In the genomic region with DNA sequence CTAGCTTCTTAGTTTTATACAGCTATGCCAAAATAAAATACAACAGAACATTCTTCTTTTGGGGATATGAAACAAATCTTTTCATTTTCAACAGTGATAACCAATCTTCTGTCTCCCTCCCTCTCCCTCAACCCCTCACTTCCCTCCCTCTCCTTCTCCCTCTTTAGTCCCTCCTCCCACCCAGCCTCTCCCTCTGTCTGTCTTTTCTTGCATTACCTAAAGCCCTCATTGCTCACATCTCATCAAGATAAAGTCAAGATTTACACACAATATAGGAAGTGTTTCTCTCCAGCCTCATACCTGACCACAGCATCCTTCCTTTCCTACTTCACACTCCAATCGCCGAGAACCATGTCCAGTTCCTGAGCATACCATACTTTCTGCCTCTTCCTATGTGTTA, we compare ENCODE assay signal across 14 cellular contexts.
A peak's percentile ranks its signal among the peaks of the same experiment; 100 is the strongest.
DNase-seq lines count a peak whose midpoint lies in the region; ATAC-seq and TF ChIP-seq lines count a peak whose summit lies in the region.
"Had no signal": no experiment of that assay in that cellular context is flagged by ENCODE, and none has a peak within 500 bp of the region (broad histone marks: within the 10 kb centered on the region; RNA-seq: fewer than 3 reads in every experiment).

No MANE protein-coding gene starts in this region.

- TF ChIP-seq CTCF in left ventricle myocardium inferior (IDR thresholded peaks at IDR 0.05; ENCODE audit: borderline replicate concordance) (no peak), fibroblast of lung (conservative IDR thresholded peaks at IDR 0.05 in 1 of 2, IDR thresholded peaks at IDR 0.05 in 1 of 2; ENCODE audit: low read depth in 1 of 2, low read length in 2 of 2) (no peak), osteoblast (IDR thresholded peaks at IDR 0.05; ENCODE audit: extremely low read depth, low read depth, low read length) (no peak), upper lobe of right lung (IDR thresholded peaks at IDR 0.05) (no peak)

- DNase-seq in left ventricle myocardium inferior (no peak), right cardiac atrium (no peak), fibroblast of lung (ENCODE audit: low read depth in 2 of 2) (peak in 1 of 2 donors; percentile 30), osteoblast (ENCODE audit: insufficient read length, low spot score, missing footprints) (no peak), upper lobe of right lung (no peak), NCI-H146 (lab: John Stamatoyannopoulos, UW) (no peak), NOMO-1 treated with DMSO at 0.1 percent for 48 hours (lab: John Stamatoyannopoulos, UW; ENCODE audit: unreplicated experiment) (no peak), HPDE6-E6E7 (ENCODE audit: extremely low spot score) (no peak)
- DNase-seq: activated T-cell treated with anti-CD3 and anti-CD28 coated beads for 4 hours; CD4-positive, alpha-beta T cell; DMS79; Karpas-422; NCI-H1105 treated with DMSO at 0.1 percent for 48 hours; pancreas had no signal

- no peak overlapping the region for H3K4me3 ChIP-seq in left ventricle myocardium inferior
- H3K4me3 ChIP-seq in right cardiac atrium (ENCODE audit: low read length): no peak overlapping the region
- no peak overlapping the region for H3K4me3 ChIP-seq in fibroblast of lung (replicated peaks in 1 of 4; ENCODE audit: control extremely low read depth in 1 of 4, insufficient read depth in 1 of 4, low read depth in 3 of 4, low read length in 4 of 4)
- no peak overlapping the region for H3K4me3 ChIP-seq in osteoblast (ENCODE audit: insufficient read depth, low read length)
- no peak overlapping the region for H3K4me3 ChIP-seq in upper lobe of right lung
- H3K4me3 ChIP-seq: pancreas had no signal

- H3K36me3 ChIP-seq in left ventricle myocardium inferior: no peaks in the 10 kb centered on the region
- H3K36me3 ChIP-seq in fibroblast of lung (ENCODE audit: control insufficient read depth, insufficient read depth, low read length): no peaks in the 10 kb centered on the region
- no peaks in the 10 kb centered on the region for H3K36me3 ChIP-seq in osteoblast (ENCODE audit: insufficient read depth, low read length)
- H3K36me3 ChIP-seq in upper lobe of right lung: no peaks in the 10 kb centered on the region
- H3K36me3 ChIP-seq: pancreas had no signal

- ATAC-seq in right cardiac atrium (no peak), upper lobe of right lung (no peak)
- ATAC-seq: pancreas had no signal

- peak overlapping the region; percentile 73 for H3K27ac ChIP-seq in left ventricle myocardium inferior (replicated peaks)
- H3K27ac ChIP-seq in right cardiac atrium (ENCODE audit: low read length): no peak overlapping the region
- peak overlapping the region; percentile 90 for H3K27ac ChIP-seq in fibroblast of lung (ENCODE audit: insufficient read depth, low read length)
- peak overlapping the region; percentile 88 for H3K27ac ChIP-seq in osteoblast (ENCODE audit: low read depth, low read length)
- peak overlapping the region; percentile 77 for H3K27ac ChIP-seq in upper lobe of right lung

- H4K20me1 ChIP-seq in fibroblast of lung (ENCODE audit: control insufficient read depth, extremely low read depth, insufficient read depth, low read length) (no peaks in the 10 kb centered on the region), osteoblast (ENCODE audit: insufficient read depth, low read length) (no peaks in the 10 kb centered on the region)

- no peak overlapping the region for H2AFZ ChIP-seq in fibroblast of lung (ENCODE audit: low read length)
- H2AFZ ChIP-seq in osteoblast (ENCODE audit: low read length): peak overlapping the region; percentile 8

- H3K4me2 ChIP-seq in fibroblast of lung (ENCODE audit: extremely low read depth, insufficient read depth, low read length) (no peak overlapping the region), osteoblast (ENCODE audit: insufficient read depth, low read length) (no peak overlapping the region)

- H3K9me3 ChIP-seq in left ventricle myocardium inferior (replicated peaks) (no peaks in the 10 kb centered on the region), right cardiac atrium (ENCODE audit: control insufficient read depth, low read length) (no peaks in the 10 kb centered on the region), fibroblast of lung (ENCODE audit: control insufficient read depth, insufficient read depth, low read depth, low read length) (no peaks in the 10 kb centered on the region), osteoblast (ENCODE audit: low read depth, low read length) (no peaks in the 10 kb centered on the region), upper lobe of right lung (no peaks in the 10 kb centered on the region)
- H3K9me3 ChIP-seq: pancreas had no signal

- 88% methylated on average over 2 of the region's 2 CpGs for WGBS in right cardiac atrium

- H3K27me3 ChIP-seq in left ventricle myocardium inferior (ENCODE audit: low read depth): no peaks in the 10 kb centered on the region
- H3K27me3 ChIP-seq in right cardiac atrium (ENCODE audit: control insufficient read depth, insufficient read depth): no peaks in the 10 kb centered on the region
- no peaks in the 10 kb centered on the region for H3K27me3 ChIP-seq in fibroblast of lung (ENCODE audit: control insufficient read depth, insufficient read depth, low read length)
- no peaks in the 10 kb centered on the region for H3K27me3 ChIP-seq in osteoblast (ENCODE audit: insufficient read depth, low read length)
- no peaks in the 10 kb centered on the region for H3K27me3 ChIP-seq in upper lobe of right lung
- H3K27me3 ChIP-seq: pancreas had no signal

- no peak overlapping the region for H3K9ac ChIP-seq in fibroblast of lung (ENCODE audit: insufficient read depth, low read length)

- H3K79me2 ChIP-seq in fibroblast of lung (ENCODE audit: control insufficient read depth, insufficient read depth, low read length): no peaks in the 10 kb centered on the region
- no peaks in the 10 kb centered on the region for H3K79me2 ChIP-seq in osteoblast (ENCODE audit: insufficient read depth, low read length)

- peaks cover 51% of the 10 kb centered on the region for H3K4me1 ChIP-seq in left ventricle myocardium inferior
- H3K4me1 ChIP-seq in right cardiac atrium (ENCODE audit: control insufficient read depth, insufficient read depth, low read length): peaks cover 3% of the 10 kb centered on the region
- peaks cover 16% of the 10 kb centered on the region for H3K4me1 ChIP-seq in fibroblast of lung (ENCODE audit: control insufficient read depth, extremely low read depth, insufficient read depth, low read length)
- peaks cover 32% of the 10 kb centered on the region for H3K4me1 ChIP-seq in osteoblast (ENCODE audit: insufficient read depth, low read length)
- H3K4me1 ChIP-seq in upper lobe of right lung: peaks cover 6% of the 10 kb centered on the region

- intact Hi-C loops in left ventricle myocardium inferior (cut with micrococcal nuclease) (no loop called here), right cardiac atrium (cut with DNase I) (no loop called here), upper lobe of right lung (cut with DNase I) (no loop called here)
